In genomic region chr1:230798187-230798484, GRCh38 we compare ENCODE assay signal across 18 cellular contexts. TPM values are rescaled to one million over a fixed set of nuclear protein-coding genes. Genes with fewer than 3 reads are reported as not detected.
A peak's percentile ranks its signal among the peaks of the same experiment; 100 is the strongest.
DNase-seq lines count a peak whose midpoint lies in the region; ATAC-seq and TF ChIP-seq lines count a peak whose summit lies in the region.
"Had no signal": no experiment of that assay in that cellular context is flagged by ENCODE, and none has a peak within 500 bp of the region (broad histone marks: within the 10 kb centered on the region; RNA-seq: fewer than 3 reads in every experiment).

No MANE protein-coding gene starts in this region.

- no peak overlapping the region for H3K27ac ChIP-seq in HCT116 (ENCODE audit: low read depth, low read length)
- peak overlapping the region; percentile 66 for H3K27ac ChIP-seq in angular gyrus (ENCODE audit: low read depth, low read length)
- no peak overlapping the region for H3K27ac ChIP-seq in left ventricle myocardium inferior (replicated peaks)
- H3K27ac ChIP-seq: neutrophil, right lobe of liver, stomach had no signal

- ATAC-seq in HCT116 (peak; percentile 73), sciatic nerve (peak; percentile 85), HG03354 (IDR thresholded peaks at IDR 0.05; ENCODE audit: poor library complexity, severe bottlenecking, unreplicated experiment) (no peak)
- ATAC-seq in activated naive CD4-positive, alpha-beta T cell treated with anti-CD3 and anti-CD28 coated beads, Interleukin-2, amount 50 U/mL, for 72 hours = no peak

- H3K4me1 ChIP-seq in HCT116 (ENCODE audit: control insufficient read depth in 1 of 2, insufficient read depth in 2 of 2, low read length in 2 of 2) (no peaks in the 10 kb centered on the region), left ventricle myocardium inferior (no peaks in the 10 kb centered on the region)
- H3K4me1 ChIP-seq: Caco-2, right lobe of liver had no signal

- DNase-seq in HCT116 (ENCODE audit: low read depth, low spot score) (no peak), left ventricle myocardium inferior (no peak), sciatic nerve (ENCODE audit: low spot score) (no peak), NCI-H1930 (lab: John Stamatoyannopoulos, UW) (no peak)
- no peak for DNase-seq in activated CD8-positive, alpha-beta memory T cell treated with anti-CD3 and anti-CD28 coated beads for 24 hours
- DNase-seq in activated naive CD4-positive, alpha-beta T cell treated with anti-CD3 and anti-CD28 coated beads, Interleukin-2, amount 50 U/mL, for 72 hours (ENCODE audit: low spot score in 2 of 2) = no peak
- DNase-seq: activated naive CD8-positive, alpha-beta T cell treated with anti-CD3 and anti-CD28 coated beads for 36 hours; activated T-cell treated with anti-CD3 and anti-CD28 coated beads, Interleukin-2, amount 50 U/mL, for 1 hour; effector memory CD4-positive, alpha-beta T cell; NCI-H748 treated with DMSO at 0.1 percent for 48 hours; stimulated activated CD4-positive, alpha-beta T cell treated with anti-CD3 and anti-CD28 coated beads, Interleukin-1b, Interleukin-23, amount 100 ng/mL, for 48 hours had no signal

- TF ChIP-seq CTCF in HCT116 (IDR thresholded peaks at IDR 0.05 in 2 of 3, conservative IDR thresholded peaks at IDR 0.05 in 1 of 3; ENCODE audit: borderline replicate concordance in 1 of 3, insufficient read depth in 1 of 3, low read depth in 2 of 3, low read length in 2 of 3) (peak in 1 of 3 experiments; percentile 59; a peak in 1 of 6 replicates), left ventricle myocardium inferior (IDR thresholded peaks at IDR 0.05; ENCODE audit: borderline replicate concordance) (peak; percentile 18)

- H3K27ac Mint-ChIP-seq in activated naive CD4-positive, alpha-beta T cell treated with anti-CD3 and anti-CD28 coated beads, Interleukin-2, amount 50 U/mL, for 72 hours = no peak overlapping the region
- H3K27ac Mint-ChIP-seq: activated naive CD8-positive, alpha-beta T cell treated with anti-CD3 and anti-CD28 coated beads for 36 hours had no signal

- H3K9me3 ChIP-seq in HCT116 (ENCODE audit: control insufficient read depth in 1 of 2, insufficient read depth in 1 of 2, low read depth in 1 of 2, low read length in 2 of 2) = no peaks in the 10 kb centered on the region
- H3K9me3 ChIP-seq in left ventricle myocardium inferior (replicated peaks) = no peaks in the 10 kb centered on the region
- H3K9me3 ChIP-seq: Caco-2, neutrophil, right lobe of liver, stomach had no signal

- intact Hi-C loops in HCT116 (cut with micrococcal nuclease) (loop anchor here (1.0 to 5.0 kb wide), 5 partner anchors 119 to 804 kb away; partner anchors contain the start of gene ARV1), left ventricle myocardium inferior (cut with micrococcal nuclease) (loop anchor here (5.0 kb wide), 2 partner anchors 119 to 414 kb away; no protein-coding TSS in a partner anchor), sciatic nerve (cut with DNase I) (loop anchor here (10.0 kb wide), 1 partner anchor 417 kb away; no protein-coding TSS in a partner anchor)

- RAD21 ChIA-PET in HCT116 (lab: Charles Lee; ENCODE audit: low non-redundant PET in 1 of 2, low total read pairs in 2 of 2, uncharacterized antibody in 2 of 2, unreplicated experiment in 2 of 2) = interaction anchor here (0.6 to 1.1 kb wide), 4 partner anchors 294 to 1572 kb away, joined by 3 to 8 read pairs (median 3); no protein-coding TSS in a partner anchor

- H2AFZ ChIP-seq in HCT116 (ENCODE audit: low read depth, low read length, poor library complexity, severe bottlenecking) = no peak overlapping the region

- H3K4me2 ChIP-seq in HCT116 (ENCODE audit: low read length) = no peak overlapping the region

- H3K9ac ChIP-seq in HCT116 (ENCODE audit: low read length) = no peak overlapping the region

- no peaks in the 10 kb centered on the region for H3K79me2 ChIP-seq in HCT116 (ENCODE audit: insufficient read depth, low read length)

- no peaks in the 10 kb centered on the region for H3K9me3 Mint-ChIP-seq in activated naive CD4-positive, alpha-beta T cell treated with anti-CD3 and anti-CD28 coated beads, Interleukin-2, amount 50 U/mL, for 72 hours
- H3K9me3 Mint-ChIP-seq: activated naive CD8-positive, alpha-beta T cell treated with anti-CD3 and anti-CD28 coated beads for 36 hours had no signal

- H3K9me2 ChIP-seq in HCT116 (ENCODE audit: insufficient read depth) = no peaks in the 10 kb centered on the region

- CTCF ChIA-PET in HCT116 (lab: Charles Lee) = interaction anchor here (0.7 to 1.6 kb wide), 7 partner anchors 10 to 412 kb away, joined by 3 to 7 read pairs (median 3); partner anchors contain the start of genes ARV1 and TTC13

- H3K36me3 Mint-ChIP-seq in activated naive CD4-positive, alpha-beta T cell treated with anti-CD3 and anti-CD28 coated beads, Interleukin-2, amount 50 U/mL, for 72 hours = no peaks in the 10 kb centered on the region
- H3K36me3 Mint-ChIP-seq: activated naive CD8-positive, alpha-beta T cell treated with anti-CD3 and anti-CD28 coated beads for 36 hours had no signal

- POLR2A ChIA-PET in HCT116 (lab: Charles Lee) = no interaction called here

- TF ChIP-seq POLR2A in HCT116 (IDR thresholded peaks at IDR 0.05; ENCODE audit: borderline replicate concordance, extremely low read depth, insufficient read depth, insufficient read length) = no peak

- H3K36me3 ChIP-seq in HCT116 (ENCODE audit: control insufficient read depth in 1 of 2, insufficient read depth in 2 of 2, low read length in 2 of 2) (no peaks in the 10 kb centered on the region), left ventricle myocardium inferior (no peaks in the 10 kb centered on the region)
- H3K36me3 ChIP-seq: neutrophil, right lobe of liver had no signal

- no TSS peak for BruUV-seq in HCT116 (replicated peaks; lab: Mats Ljungman, UMichigan)

- H3K4me3 ChIP-seq in HCT116 (replicated peaks in 1 of 2; ENCODE audit: low read depth in 1 of 2, low read length in 2 of 2) (no peak overlapping the region), left ventricle myocardium inferior (no peak overlapping the region)
- H3K4me3 ChIP-seq: right lobe of liver, stomach had no signal

- TF ChIP-seq RAD21 in HCT116 (IDR thresholded peaks at IDR 0.05; ENCODE audit: low read depth) = no peak; the same call in 1 of the 2 replicates

- no peaks in the 10 kb centered on the region for H4K20me1 ChIP-seq in HCT116 (ENCODE audit: insufficient read depth)

- H3K27me3 ChIP-seq in HCT116 (ENCODE audit: insufficient read depth, low read length) (no peaks in the 10 kb centered on the region), left ventricle myocardium inferior (ENCODE audit: low read depth) (no peaks in the 10 kb centered on the region)
- H3K27me3 ChIP-seq: right lobe of liver, stomach had no signal

TF ChIP-seq in HCT116, 20 proteins besides CTCF, POLR2A, EP300 and RAD21 (continues in another document):
- TF ChIP-seq SRF (IDR thresholded peaks at IDR 0.05; ENCODE audit: low read depth) = no peak
- no peak for TF ChIP-seq ZBTB33 (IDR thresholded peaks at IDR 0.05; ENCODE audit: extremely low read depth, insufficient replicate concordance, low read length)
- no peak for TF ChIP-seq POLR2AphosphoS5 (IDR thresholded peaks at IDR 0.05; ENCODE audit: low read depth, low read length)
- no peak for TF ChIP-seq REST (IDR thresholded peaks at IDR 0.05; ENCODE audit: low read depth)
- TF ChIP-seq ATF3 (IDR thresholded peaks at IDR 0.05) = no peak
- TF ChIP-seq ZFX (IDR thresholded peaks at IDR 0.05) = no peak
- no peak for TF ChIP-seq EZH2 (IDR thresholded peaks at IDR 0.05)
- no peak for TF ChIP-seq SIN3A (IDR thresholded peaks at IDR 0.05; ENCODE audit: low read depth)

RNA-seq across cellular contexts. Expression of gene CAPN9, which starts 50.9 kb away (rescaled TPM):
- total RNA-seq in HCT116 (2021; ENCODE audit: unreplicated experiment) (not detected), left ventricle myocardium inferior (0.14 TPM), sciatic nerve (0.13 TPM)
- polyA plus RNA-seq in HCT116 (2012) = not detected in 2 replicates
- total RNA-seq in activated naive CD4-positive, alpha-beta T cell treated with anti-CD3 and anti-CD28 coated beads, Interleukin-2, amount 50 U/mL, for 72 hours = not detected
- total RNA-seq: activated naive CD8-positive, alpha-beta T cell treated with anti-CD3 and anti-CD28 coated beads for 36 hours; right lobe of liver had no signal
- polyA plus RNA-seq: keratinocyte had no signal

Comparison
In these comparisons a context has a peak if more than half of its experiments do, and no peak if none do; other contexts are left out.
1. ATAC-seq: peak in HCT116 (single experiment) and sciatic nerve (single experiment); none in activated naive CD4-positive, alpha-beta T cell treated with anti-CD3 and anti-CD28 coated beads, Interleukin-2, amount 50 U/mL, for 72 hours (0 of 2) and HG03354 (single experiment).